ENCODE assay signal across 18 cellular contexts in the genomic region with DNA sequence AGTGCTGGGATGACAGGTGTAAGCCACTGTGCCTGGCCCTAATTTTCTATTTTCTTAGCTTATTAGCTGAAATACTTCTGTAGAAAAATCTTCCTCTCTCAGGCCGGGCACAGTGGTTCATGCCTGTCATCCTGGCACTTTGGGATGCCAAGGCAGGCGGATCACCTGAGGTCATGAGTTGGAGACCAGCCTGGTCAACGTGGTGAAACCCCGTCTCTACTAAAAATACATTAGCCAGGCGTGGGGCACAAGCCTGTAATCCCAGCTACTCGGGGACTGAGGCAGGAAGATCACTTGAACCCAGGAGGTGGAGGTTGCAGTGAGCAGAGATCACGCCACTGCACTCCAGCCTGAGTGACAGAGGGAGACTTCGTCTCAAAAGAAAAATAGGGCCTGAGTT. TPM values are rescaled to one million over a fixed set of nuclear protein-coding genes. Genes with fewer than 3 reads are reported as not detected.
"Had no signal": no experiment of that assay in that cellular context is flagged by ENCODE, and none has a peak within 500 bp of the region (broad histone marks: within the 10 kb centered on the region; RNA-seq: fewer than 3 reads in every experiment).

No MANE protein-coding gene starts in this region.

RNA-seq across cellular contexts. Expression of gene FOXR1, which starts 12.8 kb away (rescaled TPM):
- total RNA-seq: activated naive CD4-positive, alpha-beta T cell treated with anti-CD3 and anti-CD28 coated beads for 36 hours; activated naive CD4-positive, alpha-beta T cell treated with anti-CD3 and anti-CD28 coated beads, Interleukin-2, amount 50 U/mL, for 72 hours; activated naive CD8-positive, alpha-beta T cell treated with anti-CD3 and anti-CD28 coated beads for 36 hours; activated naive CD8-positive, alpha-beta T cell treated with anti-CD3 and anti-CD28 coated beads, Interleukin-2, amount 10 ng/mL, durations not matched to agents 7 days and 5 days; activated T-cell treated with anti-CD3 and anti-CD28 coated beads, Interleukin-2, amount 50 U/mL, for 4 hours; activated T-cell treated with anti-CD3 and anti-CD28 coated beads, Interleukin-2, amount 50 U/mL, for 72 hours; activated T-helper 1 cell treated with anti-CD3 and anti-CD28 coated beads, Interleukin-12 subunit alpha, Interleukin-12 subunit beta, Interleukin-2, Interleukin-4 antibody, amounts not matched to agents 30 ng/mL and 10 ng/mL and 1 ng/mL, durations not matched to agents 14 hours and 24 hours and 36 hours; activated T-helper 2 cell treated with anti-CD3 and anti-CD28 coated beads, Interferon-gamma antibody, Interleukin-2, Interleukin-4, amounts not matched to agents 10 μg/mL and 5 μg/mL and 100 μg/mL, durations not matched to agents 14 hours and 24 hours and 36 hours; adrenal gland; aorta; ascending aorta; astrocyte; body of pancreas; breast epithelium; bronchial epithelial cell; cardiac septum had no signal
- polyA plus RNA-seq: adipose tissue, adrenal gland, aorta, cardiac muscle cell had no signal

RNA-seq across cellular contexts. Expression of gene UPK2, which starts 28.2 kb away (rescaled TPM):
- total RNA-seq: activated T-cell treated with anti-CD3 and anti-CD28 coated beads, Interleukin-2, amount 50 U/mL, for 4 hours; activated T-helper 1 cell treated with anti-CD3 and anti-CD28 coated beads, Interleukin-12 subunit alpha, Interleukin-12 subunit beta, Interleukin-2, Interleukin-4 antibody, amounts not matched to agents 30 ng/mL and 10 ng/mL and 1 ng/mL, durations not matched to agents 14 hours and 24 hours and 36 hours; activated T-helper 2 cell treated with anti-CD3 and anti-CD28 coated beads, Interferon-gamma antibody, Interleukin-2, Interleukin-4, amounts not matched to agents 10 μg/mL and 5 μg/mL and 100 μg/mL, durations not matched to agents 14 hours and 24 hours and 36 hours; adrenal gland; aorta; ascending aorta; astrocyte; body of pancreas; breast epithelium; bronchial epithelial cell; cardiac septum had no signal
- polyA plus RNA-seq: aorta had no signal
